In genomic region chr3:184337315-184337714, GRCh38 we compare ENCODE assay signal across 8 cellular contexts. TPM values are rescaled to one million over a fixed set of nuclear protein-coding genes. Genes with fewer than 3 reads are reported as not detected.
DNase-seq lines count a peak whose midpoint lies in the region; ATAC-seq and TF ChIP-seq lines count a peak whose summit lies in the region.

A gene with protein sequence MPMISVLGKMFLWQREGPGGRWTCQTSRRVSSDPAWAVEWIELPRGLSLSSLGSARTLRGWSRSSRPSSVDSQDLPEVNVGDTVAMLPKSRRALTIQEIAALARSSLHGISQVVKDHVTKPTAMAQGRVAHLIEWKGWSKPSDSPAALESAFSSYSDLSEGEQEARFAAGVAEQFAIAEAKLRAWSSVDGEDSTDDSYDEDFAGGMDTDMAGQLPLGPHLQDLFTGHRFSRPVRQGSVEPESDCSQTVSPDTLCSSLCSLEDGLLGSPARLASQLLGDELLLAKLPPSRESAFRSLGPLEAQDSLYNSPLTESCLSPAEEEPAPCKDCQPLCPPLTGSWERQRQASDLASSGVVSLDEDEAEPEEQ (plus strand): TSS chr3:184337600. CDS start chr3:184337631, 31 bp downstream.

- H3K27ac ChIP-seq in heart right ventricle, result peak within 1 kb of the TSS; percentile 81 to 99 (median 96)

- H3K9me3 ChIP-seq in heart right ventricle, result no peaks in the 10 kb centered on the region

- ATAC-seq in activated naive CD8-positive, alpha-beta T cell treated with anti-CD3 and anti-CD28 coated beads, Interleukin-2, amount 10 ng/mL, durations not matched to agents 7 days and 5 days (ENCODE audit: low read depth), result no peak
- peak; percentile 43 to 76 (median 62) for ATAC-seq in heart right ventricle
- ATAC-seq in GM21447 (IDR thresholded peaks at IDR 0.05; ENCODE audit: unreplicated experiment), result no peak
- no peak for ATAC-seq in HG02938 (IDR thresholded peaks at IDR 0.05; ENCODE audit: unreplicated experiment)

- WGBS in heart right ventricle, 2 donors, result 22 to 24% methylated on average over 8 of the region's 8 CpGs

- TF ChIP-seq CTCF in heart right ventricle (IDR thresholded peaks at IDR 0.05), result no peak

- no peaks in the 10 kb centered on the region for H3K9me3 Mint-ChIP-seq in activated naive CD8-positive, alpha-beta T cell treated with anti-CD3 and anti-CD28 coated beads, Interleukin-2, amount 10 ng/mL, durations not matched to agents 7 days and 5 days

- H3K36me3 ChIP-seq in heart right ventricle, result peaks cover 0 to 49% (median 29%) of the 10 kb centered on the region in 9 donors

- H3K36me3 Mint-ChIP-seq in activated naive CD8-positive, alpha-beta T cell treated with anti-CD3 and anti-CD28 coated beads, Interleukin-2, amount 10 ng/mL, durations not matched to agents 7 days and 5 days, result peaks cover 12% of the 10 kb centered on the region

- H3K27me3 ChIP-seq in heart right ventricle, result no peaks in the 10 kb centered on the region

- no peaks in the 10 kb centered on the region for H3K27me3 Mint-ChIP-seq in activated naive CD8-positive, alpha-beta T cell treated with anti-CD3 and anti-CD28 coated beads, Interleukin-2, amount 10 ng/mL, durations not matched to agents 7 days and 5 days

- H3K4me1 Mint-ChIP-seq in activated naive CD8-positive, alpha-beta T cell treated with anti-CD3 and anti-CD28 coated beads, Interleukin-2, amount 10 ng/mL, durations not matched to agents 7 days and 5 days, result peaks cover 41% of the 10 kb centered on the region

- H3K4me3 ChIP-seq in heart right ventricle, result peak within 1 kb of the TSS; percentile 51 to 96 (median 82)

- peak within 1 kb of the TSS; percentile 84 for H3K4me3 Mint-ChIP-seq in activated naive CD8-positive, alpha-beta T cell treated with anti-CD3 and anti-CD28 coated beads, Interleukin-2, amount 10 ng/mL, durations not matched to agents 7 days and 5 days

- intact Hi-C loops in heart right ventricle (cut with DNase I), result loop anchor here in 2 of 10 donors (1.0 to 10.0 kb wide), 4 partner anchors 17 to 153 kb away; partner anchors contain the start of genes ABCF3 (in 1 of the 2) and PSMD2 (in 1 of the 2)

- peaks cover 18 to 68% (median 41%) of the 10 kb centered on the region in 9 donors for H3K4me1 ChIP-seq in heart right ventricle

- peak within 1 kb of the TSS; percentile 86 for H3K27ac Mint-ChIP-seq in activated naive CD8-positive, alpha-beta T cell treated with anti-CD3 and anti-CD28 coated beads, Interleukin-2, amount 10 ng/mL, durations not matched to agents 7 days and 5 days

- POLR2A ChIA-PET in activated naive CD8-positive, alpha-beta T cell treated with anti-CD3 and anti-CD28 coated beads, Interleukin-2, amount 10 ng/mL, durations not matched to agents 7 days and 5 days (lab: Charles Lee), result interaction anchor here (1.3 kb wide), 1 partner anchor 22 kb away, joined by 3 read pairs; no protein-coding TSS in a partner anchor

- DNase-seq in HT1080 (ENCODE audit: low read depth), result no peak
- DNase-seq in activated naive CD8-positive, alpha-beta T cell treated with anti-CD3 and anti-CD28 coated beads, Interleukin-2, amount 10 ng/mL, durations not matched to agents 7 days and 5 days, result no peak
- peak; percentile 53 to 81 for DNase-seq in heart right ventricle
- peak; percentile 64 for DNase-seq in pons (ENCODE audit: low spot score)
- DNase-seq in DMS79 (lab: John Stamatoyannopoulos, UW), result no peak
- DNase-seq in activated effector memory CD4-positive, alpha-beta T cell treated with Interleukin-2 at 50 U/mL for 16 hours, result no peak

RNA-seq across cellular contexts. Expression of the gene that starts here (rescaled TPM):
- 61.8 and 71.7 TPM in 2 replicates for total RNA-seq in HT1080 (2014; rRNA removed; shearing (Covaris generic))
- polyA plus RNA-seq in HT1080 (2015; cell fraction: cytosol; rRNA removed), result 66.2 and 70.4 TPM in 2 replicates
- polyA plus RNA-seq in HT1080 (2015; cell fraction: nucleus; rRNA removed), result 70.6 and 75.6 TPM in 2 replicates
- 1 to 10 TPM; 5.5 to 6.1 TPM for total RNA-seq in activated naive CD8-positive, alpha-beta T cell treated with anti-CD3 and anti-CD28 coated beads, Interleukin-2, amount 10 ng/mL, durations not matched to agents 7 days and 5 days
- 10 to 100 TPM; 23.0 to 36.5 (median 26.7) TPM for total RNA-seq in heart right ventricle
- 10 to 100 TPM; 21.6 to 32.5 TPM for polyA plus RNA-seq in heart right ventricle

Comparison
In these comparisons a context has a peak if more than half of its experiments do, and no peak if none do; other contexts are left out.
1. DNase-seq: peak in heart right ventricle (2 of 2) and pons (single experiment); none in HT1080 (single experiment), activated naive CD8-positive, alpha-beta T cell treated with anti-CD3 and anti-CD28 coated beads, Interleukin-2, amount 10 ng/mL, durations not matched to agents 7 days and 5 days (single experiment), DMS79 (single experiment) and activated effector memory CD4-positive, alpha-beta T cell treated with Interleukin-2 at 50 U/mL for 16 hours (single experiment).
2. ATAC-seq: peak in heart right ventricle (8 of 8); none in activated naive CD8-positive, alpha-beta T cell treated with anti-CD3 and anti-CD28 coated beads, Interleukin-2, amount 10 ng/mL, durations not matched to agents 7 days and 5 days (single experiment), GM21447 (single experiment) and HG02938 (single experiment).